In the genomic region with DNA sequence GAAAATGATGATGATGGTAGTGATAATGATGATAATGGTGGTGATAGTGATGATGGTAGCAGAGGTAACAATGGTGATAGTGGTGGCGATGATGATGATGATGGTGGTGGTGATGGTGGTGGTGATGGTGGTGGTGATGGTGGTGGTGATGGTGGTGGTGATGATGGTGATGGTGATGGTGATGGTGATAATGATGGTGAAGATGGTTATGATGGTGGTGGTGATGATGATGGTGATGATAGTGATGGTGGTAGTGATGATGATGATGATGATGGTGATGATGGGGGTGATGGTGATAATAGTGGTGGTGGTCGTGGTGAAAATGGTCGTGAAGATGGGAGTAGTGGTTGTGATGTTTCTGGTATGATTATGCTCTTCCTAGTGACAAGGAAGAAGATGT, we compare ENCODE assay signal across 26 cellular contexts.
DNase-seq lines count a peak whose midpoint lies in the region; ATAC-seq, FAIRE-seq and TF ChIP-seq lines count a peak whose summit lies in the region.
"Had no signal": no experiment of that assay in that cellular context is flagged by ENCODE, and none has a peak within 500 bp of the region (broad histone marks: within the 10 kb centered on the region; RNA-seq: fewer than 3 reads in every experiment).

No MANE protein-coding gene starts in this region.

- peaks cover 5% of the 10 kb centered on the region; the same call in 1 of the 2 replicates for H3K23me2 ChIP-seq in H1 (ENCODE audit: low read depth, low read length)

- H3K14ac ChIP-seq in IMR-90 (replicated peaks; ENCODE audit: low read depth, low read length): no peak overlapping the region
- no peak overlapping the region for H3K14ac ChIP-seq in H1 (ENCODE audit: insufficient read length)

- POLR2A ChIA-PET in HEK293 (lab: Yijun Ruan, JAX) (no interaction called here), IMR-90 (lab: Charles Lee; ENCODE audit: unreplicated experiment) (no interaction called here), H1 (lab: Charles Lee; ENCODE audit: partially characterized antibody) (no interaction called here)

- H3K4me1 ChIP-seq in HEK293 (ENCODE audit: control insufficient read depth, insufficient read depth, low read length) (no peaks in the 10 kb centered on the region), IMR-90 (ENCODE audit: control insufficient read depth, insufficient read depth, low read length) (no peaks in the 10 kb centered on the region), H1 (replicated peaks in 1 of 4; ENCODE audit: control insufficient read depth in 3 of 4, insufficient read depth in 4 of 4, low read length in 3 of 4) (no peaks in the 10 kb centered on the region), mucosa of descending colon (ENCODE audit: low read depth) (no peaks in the 10 kb centered on the region)
- H3K4me1 ChIP-seq: BE2C had no signal

- 89% methylated on average over 1 of the region's 3 CpGs; no CpG with 5 or more reads in 1 of the 2 experiments for WGBS in IMR-90 (ENCODE audit: extremely low coverage in 2 of 2, insufficient read length in 1 of 2), 2 experiments
- WGBS in H1 (ENCODE audit: extremely low coverage in 1 of 2, insufficient coverage in 1 of 2, insufficient read length in 1 of 2, insufficient replicate concordance in 2 of 2, low coverage in 1 of 2, low lambda C conversion rate in 2 of 2, missing lambda C conversion rate in 1 of 2), 2 experiments: 82% methylated on average over 3 of the region's 3 CpGs; no CpG with 5 or more reads in 1 of the 2 experiments

- no peaks in the 10 kb centered on the region for H3K27me3 ChIP-seq in IMR-90 (ENCODE audit: control insufficient read depth, insufficient read depth, low read length)
- H3K27me3 ChIP-seq in H1 (replicated peaks in 1 of 4; ENCODE audit: control insufficient read depth in 3 of 4, extremely low read depth in 1 of 4, insufficient read depth in 3 of 4, low read length in 3 of 4): no peaks in the 10 kb centered on the region
- H3K27me3 ChIP-seq: BE2C, BLaER1 had no signal

- H3K9me1 ChIP-seq in IMR-90 (ENCODE audit: insufficient read depth, low read length): no peaks in the 10 kb centered on the region

- H3K4ac ChIP-seq in IMR-90 (ENCODE audit: low read depth, low read length): no peak overlapping the region
- no peak overlapping the region for H3K4ac ChIP-seq in H1 (replicated peaks; ENCODE audit: insufficient read length, low read depth, low read length)

- ATAC-seq in IMR-90 (ENCODE audit: low read depth) (no peak), mucosa of descending colon (no peak), GM19035 (IDR thresholded peaks at IDR 0.05; ENCODE audit: unreplicated experiment) (no peak)
- ATAC-seq: GM12878 had no signal

- TF ChIP-seq RAD21 in IMR-90 (IDR thresholded peaks at IDR 0.05; ENCODE audit: low read length) (no peak), H1 (IDR thresholded peaks at IDR 0.05 in 1 of 2, conservative IDR thresholded peaks at IDR 0.05 in 1 of 2; ENCODE audit: low read depth in 2 of 2, low read length in 2 of 2) (no peak)

- H3K23ac ChIP-seq in IMR-90 (ENCODE audit: low read depth, low read length) (no peak overlapping the region), H1 (ENCODE audit: insufficient read length) (no peak overlapping the region)

- no peak for TF ChIP-seq EP300 in H1 (IDR thresholded peaks at IDR 0.05; ENCODE audit: borderline replicate concordance in 1 of 2, low read depth in 2 of 2, low read length in 2 of 2)

- H3K9ac ChIP-seq in IMR-90 (ENCODE audit: low read depth, low read length) (no peak overlapping the region), H1 (replicated peaks in 1 of 4; ENCODE audit: extremely low read depth in 1 of 4, low read depth in 3 of 4, low read length in 3 of 4) (no peak overlapping the region)
- H3K9ac ChIP-seq: BLaER1 had no signal

- intact Hi-C loops in IMR-90 (cut with micrococcal nuclease): no loop called here
- intact Hi-C loops in mucosa of descending colon (cut with DNase I, micrococcal nuclease): no loop called here

- H3K18ac ChIP-seq in IMR-90 (ENCODE audit: low read depth, low read length) (no peak overlapping the region), H1 (ENCODE audit: extremely low read depth, low read length) (no peak overlapping the region)

- H3K9me3 ChIP-seq in HEK293 (ENCODE audit: control insufficient read depth, insufficient read depth, low read depth, low read length): no peaks in the 10 kb centered on the region
- peaks cover 2% of the 10 kb centered on the region; the same call in 1 of the 2 replicates for H3K9me3 ChIP-seq in IMR-90 (ENCODE audit: control insufficient read depth, insufficient read depth, low read length)
- peaks cover 0 to 4% of the 10 kb centered on the region in 2 experiments; a peak in 1 of 4 replicates for H3K9me3 ChIP-seq in H1 (ENCODE audit: insufficient read depth in 2 of 2, low read depth in 1 of 2, low read length in 1 of 2)
- peaks cover 8% of the 10 kb centered on the region for H3K9me3 ChIP-seq in mucosa of descending colon
- H3K9me3 ChIP-seq: BE2C had no signal

- CTCF ChIA-PET in HEK293 (lab: Yijun Ruan, JAX): no interaction called here
- CTCF ChIA-PET in IMR-90 (lab: Yijun Ruan, JAX): no interaction called here
- CTCF ChIA-PET in H1 (lab: Charles Lee; ENCODE audit: partially characterized antibody): no interaction called here

- H4K5ac ChIP-seq in IMR-90 (ENCODE audit: low read depth, low read length) (no peak overlapping the region), H1 (ENCODE audit: insufficient read length, low read depth, low read length) (no peak overlapping the region)

- no peak overlapping the region for H2AFZ ChIP-seq in IMR-90 (replicated peaks; ENCODE audit: low read length, poor library complexity)
- H2AFZ ChIP-seq in H1 (ENCODE audit: low read length): no peak overlapping the region

- no peak overlapping the region for H2BK120ac ChIP-seq in IMR-90 (ENCODE audit: low read depth, low read length)
- no peak overlapping the region for H2BK120ac ChIP-seq in H1 (replicated peaks; ENCODE audit: low read depth, low read length)

- dilution Hi-C loops in IMR-90 (cut with HindIII; ENCODE audit: low sequenced_read_pairs, unreplicated experiment): no loop called here

- H4K91ac ChIP-seq in IMR-90 (ENCODE audit: insufficient read depth, low read depth, low read length) (no peak overlapping the region), H1 (replicated peaks; ENCODE audit: insufficient read length, low read length) (no peak overlapping the region)

- H3K36me3 ChIP-seq in HEK293 (ENCODE audit: control insufficient read depth in 2 of 2, insufficient read depth in 1 of 2, low read length in 2 of 2): no peaks in the 10 kb centered on the region
- no peaks in the 10 kb centered on the region for H3K36me3 ChIP-seq in IMR-90 (ENCODE audit: control insufficient read depth, insufficient read depth, low read length)
- H3K36me3 ChIP-seq in H1 (ENCODE audit: control insufficient read depth in 2 of 4, insufficient read depth in 4 of 4, low read length in 3 of 4): no peaks in the 10 kb centered on the region
- no peaks in the 10 kb centered on the region for H3K36me3 ChIP-seq in mucosa of descending colon (ENCODE audit: low read depth)
- H3K36me3 ChIP-seq: BE2C, BLaER1 had no signal

- TF ChIP-seq POLR2A in GM12891 (IDR thresholded peaks at IDR 0.05; ENCODE audit: low read depth, low read length): no peak
- no peak for TF ChIP-seq POLR2A in IMR-90 (IDR thresholded peaks at IDR 0.05; ENCODE audit: low read depth, low read length)
- no peak for TF ChIP-seq POLR2A in H1 (IDR thresholded peaks at IDR 0.05; ENCODE audit: control extremely low read depth in 1 of 2, low read depth in 2 of 2, low read length in 2 of 2)

- peak overlapping the region; percentile 72 for H2BK5ac ChIP-seq in IMR-90 (ENCODE audit: low read depth, low read length, poor library complexity, severe bottlenecking)
- H2BK5ac ChIP-seq in H1 (ENCODE audit: low read depth, low read length): no peak overlapping the region

- TF ChIP-seq CTCF in HEK293 (tag by site-specific recombination; IDR thresholded peaks at IDR 0.05) (no peak), IMR-90 (conservative IDR thresholded peaks at IDR 0.05; ENCODE audit: low read depth, low read length) (no peak), H1 (IDR thresholded peaks at IDR 0.05; ENCODE audit: control extremely low read depth in 1 of 3, insufficient read depth in 1 of 3, low read depth in 1 of 3, low read length in 3 of 3) (no peak), mucosa of descending colon (IDR thresholded peaks at IDR 0.05) (no peak)

- DNase-seq in GM12891 (ENCODE audit: insufficient read length, low spot score) (no peak), IMR-90 (no peak), H1 (ENCODE audit: low read depth in 1 of 2, low spot score in 2 of 2) (no peak), LoVo (ENCODE audit: low spot score) (no peak), SK-N-DZ (ENCODE audit: low spot score) (no peak), mucosa of descending colon (no peak)
- DNase-seq: 8988T; ACHN; BE2C; C1 segment of cervical spinal cord; CD4-positive, alpha-beta memory T cell; CD4-positive, CD25-positive, alpha-beta regulatory T cell; CD8-positive, alpha-beta memory T cell; COR-L47; DMS 273 treated with DMSO at 0.1 percent for 48 hours; DMS153; DMS53; DMS79; DND-41; EL; GDM1 had no signal

- in situ Hi-C loops in IMR-90 (cut with MboI; ENCODE audit: low sequenced_read_pairs): no loop called here

- H2BK15ac ChIP-seq in IMR-90 (ENCODE audit: low read depth, low read length) (no peak overlapping the region), H1 (ENCODE audit: low read length) (no peak overlapping the region)

- H3K27ac ChIP-seq in HEK293 (ENCODE audit: extremely low read depth, low read depth, low read length): no peak overlapping the region
- H3K27ac ChIP-seq in IMR-90 (ENCODE audit: insufficient read depth, low read length): no peak overlapping the region
- H3K27ac ChIP-seq in H1 (ENCODE audit: low read depth, low read length): no peak overlapping the region
- H3K27ac ChIP-seq: BLaER1 had no signal

- H3K79me2 ChIP-seq in H1 (ENCODE audit: control insufficient read depth in 1 of 2, insufficient read depth in 2 of 2, low read length in 2 of 2): no peaks in the 10 kb centered on the region

- H3K79me1 ChIP-seq in IMR-90 (ENCODE audit: low read depth in 1 of 2, low read length in 2 of 2): no peaks in the 10 kb centered on the region
- no peaks in the 10 kb centered on the region for H3K79me1 ChIP-seq in H1 (ENCODE audit: low read depth, low read length)

- no peak overlapping the region for H2BK20ac ChIP-seq in IMR-90 (ENCODE audit: low read depth, low read length)
- H2BK20ac ChIP-seq in H1 (ENCODE audit: low read length): no peak overlapping the region

- H3K4me2 ChIP-seq in IMR-90 (ENCODE audit: low read depth, low read length) (no peak overlapping the region), H1 (ENCODE audit: insufficient read depth in 1 of 2, low read depth in 2 of 2, low read length in 2 of 2) (no peak overlapping the region)
- H3K4me2 ChIP-seq: BLaER1 had no signal

- H2AK9ac ChIP-seq in IMR-90 (replicated peaks; ENCODE audit: low read depth, low read length, poor library complexity): no peak overlapping the region

- FAIRE-seq in GM12891 (lab: Jason Lieb, UNC) (peak; percentile 31), H1 (lab: Jason Lieb, UNC) (no peak)
- FAIRE-seq: A204.1, GM12878 had no signal

- no TSS peak for BruUV-seq in IMR-90 (replicated peaks; lab: Mats Ljungman, UMichigan)

- H2AK5ac ChIP-seq in IMR-90 (ENCODE audit: low read depth, low read length): no peak overlapping the region
- H2AK5ac ChIP-seq in H1 (ENCODE audit: low read depth, low read length): no peak overlapping the region

- H4K8ac ChIP-seq in IMR-90 (ENCODE audit: low read depth in 2 of 2, low read length in 2 of 2): no peak overlapping the region
- no peak overlapping the region for H4K8ac ChIP-seq in H1 (ENCODE audit: extremely low read depth, insufficient read depth, low read length)

- H3K4me3 ChIP-seq in HEK293 (ENCODE audit: low read depth, low read length): no peak overlapping the region
- H3K4me3 ChIP-seq in IMR-90 (ENCODE audit: insufficient read depth, low read depth, low read length): no peak overlapping the region
- H3K4me3 ChIP-seq in H1 (ENCODE audit: extremely low read depth in 1 of 4, insufficient read depth in 2 of 4, low read depth in 3 of 4, low read length in 4 of 4): no peak overlapping the region
- no peak overlapping the region for H3K4me3 ChIP-seq in mucosa of descending colon
- H3K4me3 ChIP-seq: BLaER1, GM12878 had no signal

- no peak overlapping the region for H3K56ac ChIP-seq in IMR-90 (ENCODE audit: extremely low read depth, insufficient read depth, low read length)
- H3K56ac ChIP-seq in H1 (replicated peaks; ENCODE audit: insufficient read length, low read depth, low read length): peak overlapping the region; percentile 94

- H4K20me1 ChIP-seq in IMR-90 (ENCODE audit: insufficient read depth, low read length): no peaks in the 10 kb centered on the region
- peaks cover 0 to 2% of the 10 kb centered on the region in 2 experiments for H4K20me1 ChIP-seq in H1 (replicated peaks in 1 of 2; ENCODE audit: control insufficient read depth in 1 of 2, insufficient read depth in 2 of 2, low read length in 2 of 2)
- H4K20me1 ChIP-seq: BLaER1 had no signal

- H2BK12ac ChIP-seq in H1 (ENCODE audit: low read depth, low read length): no peak overlapping the region
